8 cellular contexts compared by ENCODE assay signal in the genomic region with DNA sequence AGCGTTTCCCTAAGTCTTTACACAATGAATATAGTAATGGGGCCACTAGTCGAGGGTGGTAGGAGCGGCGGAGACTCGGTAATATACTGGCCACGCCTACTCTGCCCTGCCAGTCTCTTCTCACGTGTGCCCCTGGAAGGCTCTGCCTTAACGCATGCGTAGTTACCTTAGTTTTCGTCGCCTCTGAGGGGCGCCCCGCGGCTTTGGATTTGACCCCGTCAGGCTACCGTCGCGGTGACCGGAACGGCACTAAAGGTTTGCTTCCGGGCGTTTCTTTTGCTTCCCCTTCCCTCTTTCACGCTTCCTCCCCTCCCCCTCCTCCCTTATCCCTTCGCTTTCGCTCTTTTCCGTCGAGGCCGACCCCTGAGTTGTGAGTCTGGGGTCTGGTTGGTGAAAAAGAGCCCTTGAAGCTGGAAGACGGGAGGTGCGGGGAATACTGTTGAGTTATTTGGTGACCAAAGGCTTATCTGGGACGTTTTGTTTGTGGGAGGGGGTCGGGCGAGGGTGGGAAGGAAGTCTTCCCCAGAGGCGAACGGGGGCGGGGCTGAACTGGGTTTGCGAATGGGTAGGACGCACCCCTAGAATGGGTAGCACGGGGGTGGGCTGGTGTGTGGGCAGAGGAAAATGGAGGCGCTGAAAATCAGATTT. TPM values are rescaled to one million over a fixed set of nuclear protein-coding genes. Genes with fewer than 3 reads are reported as not detected.
DNase-seq lines count a peak whose midpoint lies in the region; ATAC-seq lines count a peak whose summit lies in the region.

TSS of gene SETDB1 (plus strand) at position 270 of the 648 bp plus-strand sequence. CDS start 1,352 bp downstream, outside the sequence.

- H3K27ac Mint-ChIP-seq in activated CD4-positive, alpha-beta T cell treated with anti-CD3 and anti-CD28 coated beads, Interleukin-2, amount 10 ng/mL, durations not matched to agents 7 days and 5 days = peak within 1 kb of the TSS; percentile 98

- H3K4me3 ChIP-seq in BLaER1 = peak within 1 kb of the TSS; percentile 81

- peak within 1 kb of the TSS; percentile 94 for H3K27ac ChIP-seq in BLaER1

- peaks cover 19% of the 10 kb centered on the region for H3K4me1 ChIP-seq in BLaER1

- POLR2A ChIA-PET in activated CD4-positive, alpha-beta T cell treated with anti-CD3 and anti-CD28 coated beads, Interleukin-2, amount 10 ng/mL, durations not matched to agents 7 days and 5 days (lab: Charles Lee) = interaction anchor here (0.6 kb wide), 1 partner anchor 123 kb away, joined by 4 read pairs; no protein-coding TSS in a partner anchor

- H3K9me3 ChIP-seq in BLaER1 = peaks cover 18% of the 10 kb centered on the region

- peak within 1 kb of the TSS; percentile 97 for H3K4me3 Mint-ChIP-seq in activated CD4-positive, alpha-beta T cell treated with anti-CD3 and anti-CD28 coated beads, Interleukin-2, amount 10 ng/mL, durations not matched to agents 7 days and 5 days

- intact Hi-C loops in left colon (cut with DNase I, micrococcal nuclease) = no loop called here

- peak; percentile 82 for ATAC-seq in GM19328 (IDR thresholded peaks at IDR 0.05; ENCODE audit: unreplicated experiment)
- ATAC-seq in HG03520 (IDR thresholded peaks at IDR 0.05; ENCODE audit: unreplicated experiment) = peak; percentile 83
- ATAC-seq in left colon = peak; percentile 96

- CTCF ChIA-PET in activated CD4-positive, alpha-beta T cell treated with anti-CD3 and anti-CD28 coated beads, Interleukin-2, amount 10 ng/mL, durations not matched to agents 7 days and 5 days (lab: Charles Lee) = interaction anchor here (0.7 to 0.9 kb wide), 4 partner anchors 8 to 490 kb away, joined by 3 read pairs; no protein-coding TSS in a partner anchor

- peak within 1 kb of the TSS; percentile 89 for H3K4me2 ChIP-seq in BLaER1

- peak within 1 kb of the TSS; percentile 93 for H3K9ac ChIP-seq in BLaER1

- peaks cover 40% of the 10 kb centered on the region for H3K36me3 Mint-ChIP-seq in activated CD4-positive, alpha-beta T cell treated with anti-CD3 and anti-CD28 coated beads, Interleukin-2, amount 10 ng/mL, durations not matched to agents 7 days and 5 days (ENCODE audit: low read depth)

- H3K27me3 ChIP-seq in BLaER1 = no peaks in the 10 kb centered on the region

- H3K9me3 Mint-ChIP-seq in activated CD4-positive, alpha-beta T cell treated with anti-CD3 and anti-CD28 coated beads, Interleukin-2, amount 10 ng/mL, durations not matched to agents 7 days and 5 days = peaks cover 7% of the 10 kb centered on the region

- DNase-seq in NCI-H69 (lab: John Stamatoyannopoulos, UW) (peak; percentile 99), cortex of kidney (lab: John Stamatoyannopoulos, UW) (peak; percentile 27), left colon (peak; percentile 96 to 97)
- peak; percentile 96 for DNase-seq in activated CD4-positive, alpha-beta T cell treated with anti-CD3 and anti-CD28 coated beads, Interleukin-2, amount 10 ng/mL, durations not matched to agents 7 days and 5 days
- peak; percentile 97 for DNase-seq in stimulated activated CD4-positive, alpha-beta T cell treated with anti-CD3 and anti-CD28 coated beads, Interleukin-1b, Interleukin-23, amount 100 ng/mL, for 48 hours

- peaks cover 41% of the 10 kb centered on the region for H3K36me3 ChIP-seq in BLaER1

- no peaks in the 10 kb centered on the region for H4K20me1 ChIP-seq in BLaER1

- no peaks in the 10 kb centered on the region for H3K27me3 Mint-ChIP-seq in activated CD4-positive, alpha-beta T cell treated with anti-CD3 and anti-CD28 coated beads, Interleukin-2, amount 10 ng/mL, durations not matched to agents 7 days and 5 days

- H3K4me1 Mint-ChIP-seq in activated CD4-positive, alpha-beta T cell treated with anti-CD3 and anti-CD28 coated beads, Interleukin-2, amount 10 ng/mL, durations not matched to agents 7 days and 5 days = peaks cover 34% of the 10 kb centered on the region

RNA-seq across cellular contexts. Expression of gene SETDB1, which starts in this region (rescaled TPM):
- total RNA-seq in activated CD4-positive, alpha-beta T cell treated with anti-CD3 and anti-CD28 coated beads, Interleukin-2, amount 10 ng/mL, durations not matched to agents 7 days and 5 days = 10 to 100 TPM; 51.1 to 58.1 TPM
- total RNA-seq in left colon = 10 to 100 TPM; 35.7 to 38.9 TPM

Comparison
In these comparisons a context has a peak if more than half of its experiments do, and no peak if none do; other contexts are left out.
1. Peak in every context shown above with its lines: DNase-seq, ATAC-seq, H3K4me3 ChIP-seq and H3K27ac ChIP-seq.
2. DNase-seq: peak in every context shown above with its lines; median percentile 99 in NCI-H69; 97 in stimulated activated CD4-positive, alpha-beta T cell treated with anti-CD3 and anti-CD28 coated beads, Interleukin-1b, Interleukin-23, amount 100 ng/mL, for 48 hours; 96 in left colon; 96 in activated CD4-positive, alpha-beta T cell treated with anti-CD3 and anti-CD28 coated beads, Interleukin-2, amount 10 ng/mL, durations not matched to agents 7 days and 5 days; 27 in cortex of kidney.